8 cellular contexts compared by ENCODE assay signal in genomic region chr19:8391274-8392016, GRCh38. TPM values are rescaled to one million over a fixed set of nuclear protein-coding genes. Genes with fewer than 3 reads are reported as not detected.
DNase-seq lines count a peak whose midpoint lies in the region; ATAC-seq, FAIRE-seq and TF ChIP-seq lines count a peak whose summit lies in the region.

No MANE protein-coding gene starts in this region.

- H3K27me3 Mint-ChIP-seq in chondrocyte (ENCODE audit: low read depth) (no peaks in the 10 kb centered on the region), naive B cell (no peaks in the 10 kb centered on the region)

- no peak overlapping the region for H3K9ac ChIP-seq in IMR-90 (ENCODE audit: low read depth, low read length)

- 90% methylated on average over 12 of the region's 21 CpGs; no CpG with 5 or more reads in 1 of the 2 experiments for WGBS in IMR-90 (ENCODE audit: extremely low coverage in 2 of 2, insufficient read length in 1 of 2), 2 experiments
- WGBS in lower leg skin, 2 donors: 77 to 81% methylated on average over 19 to 21 of the region's 21 CpGs

- no peak overlapping the region for H3K56ac ChIP-seq in IMR-90 (ENCODE audit: extremely low read depth, insufficient read depth, low read length)

- intact Hi-C loops in A673 (cut with micrococcal nuclease; ENCODE audit: unreplicated experiment): no loop called here
- intact Hi-C loops in IMR-90 (cut with micrococcal nuclease): no loop called here
- intact Hi-C loops in lower leg skin (cut with DNase I; ENCODE audit: low total_unique reads): no loop called here

- H4K5ac ChIP-seq in IMR-90 (ENCODE audit: low read depth, low read length): no peak overlapping the region

- DNase-seq in A673 (ENCODE audit: low spot score) (no peak), IMR-90 (no peak), chondrocyte (ENCODE audit: low spot score) (no peak), naive B cell (no peak), lower leg skin (ENCODE audit: low spot score in 2 of 2) (no peak), OCI-M1 (lab: John Stamatoyannopoulos, UW) (no peak), GM12892 (ENCODE audit: insufficient read length) (no peak)

- BruUV-seq in A673 (replicated peaks; lab: Mats Ljungman, UMichigan): no TSS peak
- no TSS peak for BruUV-seq in IMR-90 (replicated peaks; lab: Mats Ljungman, UMichigan)

- no peak for FAIRE-seq in GM12892 (lab: Jason Lieb, UNC)

- H3K4me2 ChIP-seq in IMR-90 (ENCODE audit: low read depth, low read length): peak overlapping the region; percentile 77

- H3K4me1 Mint-ChIP-seq in chondrocyte (ENCODE audit: low read depth) (peaks cover 70% of the 10 kb centered on the region), naive B cell (peaks cover 22 to 47% (median 40%) of the 10 kb centered on the region in 3 donors)

- no peak overlapping the region for H2BK5ac ChIP-seq in IMR-90 (ENCODE audit: low read depth, low read length, poor library complexity, severe bottlenecking)

- peak overlapping the region; percentile 67 for H2AK9ac ChIP-seq in IMR-90 (replicated peaks; ENCODE audit: low read depth, low read length, poor library complexity)

- H3K27ac ChIP-seq in A673 (ENCODE audit: low read depth, low read length, poor library complexity, severe bottlenecking): peak overlapping the region; percentile 58
- no peak overlapping the region for H3K27ac ChIP-seq in IMR-90 (ENCODE audit: insufficient read depth, low read length)

- H2BK20ac ChIP-seq in IMR-90 (ENCODE audit: low read depth, low read length): no peak overlapping the region

- H2AFZ ChIP-seq in IMR-90 (replicated peaks; ENCODE audit: low read length, poor library complexity): no peak overlapping the region

- H3K9me1 ChIP-seq in IMR-90 (ENCODE audit: insufficient read depth, low read length): peaks cover 25% of the 10 kb centered on the region

- H4K20me1 ChIP-seq in IMR-90 (ENCODE audit: insufficient read depth, low read length): peaks cover 52% of the 10 kb centered on the region

- H3K23ac ChIP-seq in IMR-90 (ENCODE audit: low read depth, low read length): no peak overlapping the region

- no peak overlapping the region for H3K18ac ChIP-seq in IMR-90 (ENCODE audit: low read depth, low read length)

- no peak for TF ChIP-seq RAD21 in IMR-90 (IDR thresholded peaks at IDR 0.05; ENCODE audit: low read length)

- CTCF ChIA-PET in A673 (lab: Charles Lee): no interaction called here
- CTCF ChIA-PET in IMR-90 (lab: Yijun Ruan, JAX): no interaction called here

- POLR2A ChIA-PET in A673 (lab: Charles Lee; ENCODE audit: low non-redundant PET) (interaction anchor here (0.5 kb wide), 1 partner anchor 39 kb away, joined by 7 read pairs; no protein-coding TSS in a partner anchor), IMR-90 (lab: Charles Lee; ENCODE audit: unreplicated experiment) (no interaction called here)

- peak overlapping the region; percentile 91 for H3K4me3 ChIP-seq in A673 (ENCODE audit: low read depth, low read length, poor library complexity, severe bottlenecking)
- no peak overlapping the region for H3K4me3 ChIP-seq in IMR-90 (ENCODE audit: insufficient read depth, low read depth, low read length)
- H3K4me3 ChIP-seq in lower leg skin (ENCODE audit: low read depth, poor library complexity, severe bottlenecking): no peak overlapping the region

- in situ Hi-C loops in IMR-90 (cut with MboI; ENCODE audit: low sequenced_read_pairs): no loop called here

- H3K36me3 Mint-ChIP-seq in chondrocyte (ENCODE audit: low read depth) (peaks cover 3% of the 10 kb centered on the region), naive B cell (no peaks in the 10 kb centered on the region)

- no peak for TF ChIP-seq CTCF in A673 (conservative IDR thresholded peaks at IDR 0.05; ENCODE audit: low read depth, low read length)
- no peak for TF ChIP-seq CTCF in IMR-90 (conservative IDR thresholded peaks at IDR 0.05; ENCODE audit: low read depth, low read length)
- TF ChIP-seq CTCF in chondrocyte (IDR thresholded peaks at IDR 0.05): no peak
- TF ChIP-seq CTCF in lower leg skin (IDR thresholded peaks at IDR 0.05): no peak

- H3K4me3 Mint-ChIP-seq in chondrocyte (ENCODE audit: unreplicated experiment): peak overlapping the region; percentile 84
- H3K4me3 Mint-ChIP-seq in naive B cell: peak overlapping the region in 7 of 8 donors; percentile 83 to 96 (median 88)

- no peak overlapping the region for H3K14ac ChIP-seq in IMR-90 (replicated peaks; ENCODE audit: low read depth, low read length)

- TF ChIP-seq POLR2A in IMR-90 (IDR thresholded peaks at IDR 0.05; ENCODE audit: low read depth, low read length): no peak
- TF ChIP-seq POLR2A in lower leg skin (IDR thresholded peaks at IDR 0.05): no peak
- no peak for TF ChIP-seq POLR2A in GM12892 (IDR thresholded peaks at IDR 0.05; ENCODE audit: low read depth, low read length)

- H3K9me3 Mint-ChIP-seq in chondrocyte (ENCODE audit: low read depth) (peaks cover 4% of the 10 kb centered on the region), naive B cell (peaks cover 0 to 3% (median 0%) of the 10 kb centered on the region in 7 donors)

- dilution Hi-C loops in IMR-90 (cut with HindIII; ENCODE audit: low sequenced_read_pairs, unreplicated experiment): no loop called here

- ATAC-seq in IMR-90 (ENCODE audit: low read depth): no peak
- no peak for ATAC-seq in naive B cell (ENCODE audit: low read depth in 2 of 2)
- ATAC-seq in HG03565 (IDR thresholded peaks at IDR 0.05; ENCODE audit: unreplicated experiment): no peak

- no peak overlapping the region for H2BK120ac ChIP-seq in IMR-90 (ENCODE audit: low read depth, low read length)

- peaks cover 26 to 58% of the 10 kb centered on the region in 2 experiments for H3K79me1 ChIP-seq in IMR-90 (ENCODE audit: low read depth in 1 of 2, low read length in 2 of 2)

- H3K27me3 ChIP-seq in A673 (replicated peaks; ENCODE audit: insufficient read depth, low read depth, low read length, poor library complexity): no peaks in the 10 kb centered on the region
- H3K27me3 ChIP-seq in IMR-90 (ENCODE audit: control insufficient read depth, insufficient read depth, low read length): no peaks in the 10 kb centered on the region

- no peak overlapping the region for H2BK15ac ChIP-seq in IMR-90 (ENCODE audit: low read depth, low read length)

- peak overlapping the region; percentile 89 for H3K27ac Mint-ChIP-seq in chondrocyte (ENCODE audit: unreplicated experiment)
- peak overlapping the region in 3 of 6 donors; percentile 27 to 76 (median 30) for H3K27ac Mint-ChIP-seq in naive B cell

- no peaks in the 10 kb centered on the region for H3K36me3 ChIP-seq in A673 (ENCODE audit: insufficient read depth, low read length, poor library complexity, severe bottlenecking)
- no peaks in the 10 kb centered on the region for H3K36me3 ChIP-seq in IMR-90 (ENCODE audit: control insufficient read depth, insufficient read depth, low read length)

- H4K8ac ChIP-seq in IMR-90 (ENCODE audit: low read depth in 2 of 2, low read length in 2 of 2): no peak overlapping the region

- H3K4ac ChIP-seq in IMR-90 (ENCODE audit: low read depth, low read length): no peak overlapping the region

- H3K4me1 ChIP-seq in A673 (ENCODE audit: insufficient read depth, low read length, poor library complexity, severe bottlenecking): peaks cover 5% of the 10 kb centered on the region
- H3K4me1 ChIP-seq in IMR-90 (ENCODE audit: control insufficient read depth, insufficient read depth, low read length): peaks cover 16% of the 10 kb centered on the region

- H3K9me3 ChIP-seq in A673 (ENCODE audit: low read depth, low read length, poor library complexity, severe bottlenecking) (no peaks in the 10 kb centered on the region), IMR-90 (ENCODE audit: control insufficient read depth, insufficient read depth, low read length) (no peaks in the 10 kb centered on the region)

- peak overlapping the region; percentile 33; the same call in 1 of the 2 replicates for H2AK5ac ChIP-seq in IMR-90 (ENCODE audit: low read depth, low read length)

- no peak overlapping the region for H4K91ac ChIP-seq in IMR-90 (ENCODE audit: insufficient read depth, low read depth, low read length)

RNA-seq across cellular contexts. Expression of gene RAB11B, which starts 1.3 kb away (rescaled TPM):
- 88.7 and 91.4 TPM in 2 replicates for total RNA-seq in A673 (2021)
- 8.2 and 12.2 TPM in 2 replicates for total RNA-seq in IMR-90 (2012; rRNA removed)
- 117 and 120 TPM in 2 replicates for polyA plus RNA-seq in IMR-90 (2012; rRNA removed)
- 49.1 and 143 TPM in 2 replicates for polyA plus RNA-seq in IMR-90 (2012; cell fraction: cytosol; rRNA removed)
- polyA plus RNA-seq in IMR-90 (2012; cell fraction: nucleus; rRNA removed; ENCODE audit: low replicate concordance): 189 and 288 TPM in 2 replicates
- total RNA-seq in chondrocyte: 96.4 to 106 TPM (median 104 TPM) in 3 replicates
- 10 to 100 TPM; 47.9 to 81.2 (median 58.2) TPM for polyA plus RNA-seq in naive B cell (ENCODE audit: low read depth in 6 of 6)
- 100 to 1,000 TPM in 1 of 4 donors, 10 to 100 TPM in 3; 40.6 to 125 (median 56.8) TPM for total RNA-seq in lower leg skin
- polyA plus RNA-seq in GM12892 (2012; ENCODE audit: missing spikeins): 19.8 TPM

RNA-seq across cellular contexts. Expression of gene MARCHF2, which starts 21.7 kb away (rescaled TPM):
- total RNA-seq in A673 (2021): 8.8 and 11.8 TPM in 2 replicates
- 48.6 and 58.8 TPM in 2 replicates for total RNA-seq in IMR-90 (2012; rRNA removed)
- polyA plus RNA-seq in IMR-90 (2012; rRNA removed): 33.8 and 39.1 TPM in 2 replicates
- 13.0 and 59.2 TPM in 2 replicates for polyA plus RNA-seq in IMR-90 (2012; cell fraction: cytosol; rRNA removed)
- 29.7 and 55.1 TPM in 2 replicates for polyA plus RNA-seq in IMR-90 (2012; cell fraction: nucleus; rRNA removed; ENCODE audit: low replicate concordance)
- 35.0 to 42.5 TPM (median 37.5 TPM) in 3 replicates for total RNA-seq in chondrocyte
- polyA plus RNA-seq in naive B cell (ENCODE audit: low read depth in 6 of 6): 10 to 100 TPM; 19.9 to 40.4 (median 31.3) TPM
- 100 to 1,000 TPM in 1 of 4 donors, 10 to 100 TPM in 3; 53.5 to 110 (median 60.8) TPM for total RNA-seq in lower leg skin
- polyA plus RNA-seq in GM12892 (2012; ENCODE audit: missing spikeins): 10.5 TPM

RNA-seq across cellular contexts. Expression of gene ANGPTL4, which starts 27.5 kb away (rescaled TPM):
- total RNA-seq in A673 (2021) (1.1 and 1.7 TPM in 2 replicates), IMR-90 (2012; rRNA removed) (1.4 and 1.9 TPM in 2 replicates), chondrocyte (56.4 to 143 TPM (median 127 TPM) in 3 replicates), lower leg skin (10 to 100 TPM; 11.8 to 51.8 (median 34.7) TPM)
- polyA plus RNA-seq in IMR-90 (2012; rRNA removed) (19.1 and 21.5 TPM in 2 replicates), naive B cell (ENCODE audit: low read depth in 6 of 6) (not detected)
- polyA plus RNA-seq in IMR-90 (2012; cell fraction: cytosol; rRNA removed): 14.3 and 20.8 TPM in 2 replicates
- polyA plus RNA-seq in IMR-90 (2012; cell fraction: nucleus; rRNA removed; ENCODE audit: low replicate concordance): 31.8 and 52.0 TPM in 2 replicates
- polyA plus RNA-seq in GM12892 (2012; ENCODE audit: missing spikeins): not detected

RNA-seq across cellular contexts. Expression of gene KANK3, which starts 48.4 kb away (rescaled TPM):
- total RNA-seq in A673 (2021): 0.73 and 1.1 TPM in 2 replicates
- not detected in 2 replicates for total RNA-seq in IMR-90 (2012; rRNA removed)
- 0.04 and 0.07 TPM in 2 replicates for polyA plus RNA-seq in IMR-90 (2012; rRNA removed)
- 0.05 and 0.08 TPM in 2 replicates for polyA plus RNA-seq in IMR-90 (2012; cell fraction: cytosol; rRNA removed)
- 0.18 and 0.84 TPM in 2 replicates for polyA plus RNA-seq in IMR-90 (2012; cell fraction: nucleus; rRNA removed; ENCODE audit: low replicate concordance)
- total RNA-seq in chondrocyte: 0.56 to 1.2 TPM (median 1.2 TPM) in 3 replicates
- under 1 TPM in 2 of 6 donors, not detected in 4; 0.09 to 0.23 TPM for polyA plus RNA-seq in naive B cell (ENCODE audit: low read depth in 6 of 6)
- 10 to 100 TPM in 2 of 4 donors, 1 to 10 TPM in 2; 7.6 to 16.7 (median 11.4) TPM for total RNA-seq in lower leg skin
- not detected for polyA plus RNA-seq in GM12892 (2012; ENCODE audit: missing spikeins)

RNA-seq across cellular contexts. Expression of gene HNRNPM, which starts 53.3 kb away (rescaled TPM):
- total RNA-seq in A673 (2021) (413 and 436 TPM in 2 replicates), IMR-90 (2012; rRNA removed) (75.6 and 90.5 TPM in 2 replicates), chondrocyte (111 to 185 TPM (median 116 TPM) in 3 replicates), lower leg skin (100 to 1,000 TPM in 1 of 4 donors, 10 to 100 TPM in 3; 60.4 to 103 (median 79.7) TPM)
- polyA plus RNA-seq in IMR-90 (2012; rRNA removed) (197 and 249 TPM in 2 replicates), naive B cell (ENCODE audit: low read depth in 6 of 6) (100 to 1,000 TPM; 185 to 283 (median 210) TPM)
- 223 and 344 TPM in 2 replicates for polyA plus RNA-seq in IMR-90 (2012; cell fraction: cytosol; rRNA removed)
- 124 and 380 TPM in 2 replicates for polyA plus RNA-seq in IMR-90 (2012; cell fraction: nucleus; rRNA removed; ENCODE audit: low replicate concordance)
- polyA plus RNA-seq in GM12892 (2012; ENCODE audit: missing spikeins): 159 TPM
